Comparison of ENCODE assay signal across 11 cellular contexts in genomic region chr22:50470491-50470890, GRCh38. TPM values are rescaled to one million over a fixed set of nuclear protein-coding genes. Genes with fewer than 3 reads are reported as not detected.
DNase-seq lines count a peak whose midpoint lies in the region; ATAC-seq and TF ChIP-seq lines count a peak whose summit lies in the region.
"Had no signal": no experiment of that assay in that cellular context is flagged by ENCODE, and none has a peak within 500 bp of the region (broad histone marks: within the 10 kb centered on the region; RNA-seq: fewer than 3 reads in every experiment).

No MANE protein-coding gene starts in this region.

- ATAC-seq in GM19395 (IDR thresholded peaks at IDR 0.05; ENCODE audit: unreplicated experiment) (peak; percentile 4), HG03342 (IDR thresholded peaks at IDR 0.05; ENCODE audit: unreplicated experiment) (no peak), HG03025 (IDR thresholded peaks at IDR 0.05; ENCODE audit: low FRiP score, unreplicated experiment) (no peak)

- H3K27ac ChIP-seq in OCI-LY1 (ENCODE audit: low read depth, low read length, poor library complexity, severe bottlenecking) (peak overlapping the region; percentile 98), smooth muscle cell (ENCODE audit: low read depth) (no peak overlapping the region)
- H3K27ac ChIP-seq in effector memory CD4-positive, alpha-beta T cell (ENCODE audit: insufficient read depth, low read length, poor library complexity, severe bottlenecking) = peak overlapping the region; percentile 76

- peak overlapping the region; percentile 74 for H3K9ac ChIP-seq in OCI-LY1 (ENCODE audit: low read length)
- no peak overlapping the region for H3K9ac ChIP-seq in smooth muscle cell (ENCODE audit: low read depth)

- H3K9me3 ChIP-seq in OCI-LY1 (ENCODE audit: low read length) = no peaks in the 10 kb centered on the region
- H3K9me3 ChIP-seq in effector memory CD4-positive, alpha-beta T cell (ENCODE audit: control insufficient read depth, low read length) = no peaks in the 10 kb centered on the region
- no peaks in the 10 kb centered on the region for H3K9me3 ChIP-seq in smooth muscle cell (replicated peaks; ENCODE audit: low read depth)
- H3K9me3 ChIP-seq: pancreas had no signal

- H4K20me1 ChIP-seq in OCI-LY1 (ENCODE audit: insufficient read depth, low read length) (no peaks in the 10 kb centered on the region), smooth muscle cell (ENCODE audit: low read depth) (peaks cover 88% of the 10 kb centered on the region)

- H3K4me2 ChIP-seq in OCI-LY1 (ENCODE audit: low read length) (peak overlapping the region; percentile 86), smooth muscle cell (peak overlapping the region; percentile 44)

- H3K36me3 ChIP-seq in OCI-LY1 (ENCODE audit: insufficient read depth, low read length) = peaks cover 19% of the 10 kb centered on the region
- H3K36me3 ChIP-seq in effector memory CD4-positive, alpha-beta T cell (ENCODE audit: control insufficient read depth, insufficient read depth, low read length) = peaks cover 27% of the 10 kb centered on the region
- H3K36me3 ChIP-seq in smooth muscle cell (ENCODE audit: low read depth) = no peaks in the 10 kb centered on the region

- no peaks in the 10 kb centered on the region for H3K9me2 ChIP-seq in OCI-LY1 (ENCODE audit: low read depth, low read length)

- H3K4me3 ChIP-seq in OCI-LY1 (ENCODE audit: low read depth, low read length, poor library complexity, severe bottlenecking) (peak overlapping the region; percentile 88), smooth muscle cell (no peak overlapping the region)
- H3K4me3 ChIP-seq in effector memory CD4-positive, alpha-beta T cell (ENCODE audit: insufficient read depth, low read depth, low read length, poor library complexity, severe bottlenecking) = peak overlapping the region; percentile 37
- H3K4me3 ChIP-seq: pancreas had no signal

- TF ChIP-seq CTCF in OCI-LY1 (IDR thresholded peaks at IDR 0.05; ENCODE audit: low read length) (no peak), smooth muscle cell (IDR thresholded peaks at IDR 0.05; ENCODE audit: borderline replicate concordance, insufficient read depth, poor library complexity, severe bottlenecking) (no peak)

- no peaks in the 10 kb centered on the region for H3K27me3 ChIP-seq in OCI-LY1 (ENCODE audit: insufficient read depth, low read length)
- H3K27me3 ChIP-seq in effector memory CD4-positive, alpha-beta T cell (replicated peaks; ENCODE audit: control insufficient read depth, insufficient read depth, low read length, poor library complexity, severe bottlenecking) = no peaks in the 10 kb centered on the region
- H3K27me3 ChIP-seq in smooth muscle cell (ENCODE audit: low read depth) = no peaks in the 10 kb centered on the region
- H3K27me3 ChIP-seq: pancreas had no signal

- H2AFZ ChIP-seq in OCI-LY1 (ENCODE audit: low read length) (no peak overlapping the region), smooth muscle cell (ENCODE audit: low read depth) (no peak overlapping the region)

- DNase-seq in effector memory CD4-positive, alpha-beta T cell = no peak
- DNase-seq in smooth muscle cell (lab: John Stamatoyannopoulos, UW; ENCODE audit: unreplicated experiment) = no peak
- no peak for DNase-seq in NCI-H1417 treated with DMSO at 0.1 percent for 48 hours (lab: John Stamatoyannopoulos, UW)
- DNase-seq in HCEC 1CT = no peak
- DNase-seq: foreskin melanocyte had no signal

- WGBS in smooth muscle cell (ENCODE audit: low lambda C conversion rate) = 85% methylated on average over 6 of the region's 6 CpGs

- peaks cover 26% of the 10 kb centered on the region for H3K79me2 ChIP-seq in OCI-LY1 (ENCODE audit: insufficient read depth, low read length)
- peaks cover 69% of the 10 kb centered on the region for H3K79me2 ChIP-seq in smooth muscle cell (ENCODE audit: low read depth)

- H3K4me1 ChIP-seq in OCI-LY1 (ENCODE audit: insufficient read depth, low read length, severe bottlenecking) = peaks cover 76% of the 10 kb centered on the region
- peaks cover 60% of the 10 kb centered on the region for H3K4me1 ChIP-seq in effector memory CD4-positive, alpha-beta T cell (ENCODE audit: control insufficient read depth, insufficient read depth, low read length, poor library complexity, severe bottlenecking)
- peaks cover 18% of the 10 kb centered on the region for H3K4me1 ChIP-seq in smooth muscle cell (ENCODE audit: low read depth)

- H3F3A ChIP-seq in OCI-LY1 (ENCODE audit: insufficient read depth, low read length) (no peaks in the 10 kb centered on the region), smooth muscle cell (ENCODE audit: low read depth) (no peaks in the 10 kb centered on the region)

RNA-seq across cellular contexts. Expression of gene SBF1, which starts 4.3 kb away (rescaled TPM):
- total RNA-seq in smooth muscle cell = 34.1 and 37.3 TPM in 2 replicates
- polyA plus RNA-seq in smooth muscle cell = 53.6 and 70.8 TPM in 2 replicates

RNA-seq across cellular contexts. Expression of gene ADM2, which starts 10.9 kb away (rescaled TPM):
- 3.0 and 4.1 TPM in 2 replicates for total RNA-seq in smooth muscle cell
- 15.8 and 16.9 TPM in 2 replicates for polyA plus RNA-seq in smooth muscle cell

RNA-seq across cellular contexts. Expression of gene MIOX, which starts 16.2 kb away (rescaled TPM):
- total RNA-seq in smooth muscle cell = 2.1 TPM in 1 of 2 replicates, not detected in the other
- polyA plus RNA-seq in smooth muscle cell = 0.49 and 0.54 TPM in 2 replicates
- total RNA-seq: SK-MEL-5 had no signal

RNA-seq across cellular contexts. Expression of gene LMF2, which starts 37.0 kb away (rescaled TPM):
- 53.5 and 56.3 TPM in 2 replicates for total RNA-seq in smooth muscle cell
- 117 and 130 TPM in 2 replicates for polyA plus RNA-seq in smooth muscle cell

RNA-seq across cellular contexts. Expression of gene NCAPH2, which starts 37.5 kb away (rescaled TPM):
- 20.7 and 24.1 TPM in 2 replicates for total RNA-seq in smooth muscle cell
- polyA plus RNA-seq in smooth muscle cell = 42.0 and 45.7 TPM in 2 replicates
